ENCODE assay signal across 30 cellular contexts in genomic region chr18:78737006-78737915, GRCh38.
"Had no signal": no experiment of that assay in that cellular context is flagged by ENCODE, and none has a peak within 500 bp of the region (broad histone marks: within the 10 kb centered on the region; RNA-seq: fewer than 3 reads in every experiment).

No MANE protein-coding gene starts in this region.

- DNase-seq: activated CD4-positive, alpha-beta T cell treated with anti-CD3 and anti-CD28 coated beads for 4 hours; activated CD4-positive, alpha-beta T cell treated with anti-CD3 and anti-CD28 coated beads, Interleukin-2, amount 50 U/mL, for 48 hours; activated CD4-positive, CD25-positive, alpha-beta regulatory T cell; activated gamma-delta T cell; activated naive CD4-positive, alpha-beta T cell treated with anti-CD3 and anti-CD28 coated beads, Interleukin-2, amount 50 U/mL, for 16 hours; activated naive CD8-positive, alpha-beta T cell treated with anti-CD3 and anti-CD28 coated beads, Interleukin-2, amount 50 U/mL, for 24 hours; activated T-cell treated with anti-CD3 and anti-CD28 coated beads, Interleukin-2, amount 50 U/mL, for 72 hours; body of pancreas; central memory CD4-positive, alpha-beta T cell; effector memory CD8-positive, alpha-beta T cell; esophagus squamous epithelium; gastrocnemius medialis; hypothalamus; left colon; naive thymus-derived CD8-positive, alpha-beta T cell; ovary; stimulated activated CD4-positive, alpha-beta T cell treated with anti-CD3 and anti-CD28 coated beads, Interleukin-12 subunit alpha, Interleukin-12 subunit beta, amount 100 ng/mL, for 4 hours; stimulated activated CD4-positive, alpha-beta T cell treated with anti-CD3 and anti-CD28 coated beads, Interleukin-1b, Interleukin-23, amount 100 ng/mL, for 48 hours; stimulated activated naive CD8-positive, alpha-beta T cell treated with anti-CD3 and anti-CD28 coated beads, Interleukin-15, amount 100 ng/mL, for 72 hours; T-helper 1 cell had no signal

- H3K9me3 ChIP-seq: body of pancreas, esophagus squamous epithelium, gastrocnemius medialis, ovary, prostate gland, suprapubic skin, vagina had no signal

- H3K4me1 ChIP-seq: body of pancreas, esophagus squamous epithelium, gastrocnemius medialis, neural progenitor cell, prostate gland, suprapubic skin, tibial nerve, vagina had no signal

- H3K4me1 Mint-ChIP-seq: activated naive CD8-positive, alpha-beta T cell treated with anti-CD3 and anti-CD28 coated beads, Interleukin-2, amount 50 U/mL, for 24 hours; mesothelial cell of epicardium; stimulated activated naive CD8-positive, alpha-beta T cell treated with anti-CD3 and anti-CD28 coated beads, Interleukin-15, amount 100 ng/mL, for 72 hours had no signal

- H3K27me3 ChIP-seq: body of pancreas, gastrocnemius medialis, neural progenitor cell, ovary, tibial nerve, vagina had no signal

- H3K27ac ChIP-seq: body of pancreas, dorsolateral prefrontal cortex, esophagus squamous epithelium, gastrocnemius medialis, neural progenitor cell, ovary, prostate gland, suprapubic skin, tibial nerve, vagina had no signal

- H3K9ac ChIP-seq: neural progenitor cell had no signal

- H3K36me3 Mint-ChIP-seq: mesothelial cell of epicardium; naive thymus-derived CD8-positive, alpha-beta T cell; neural progenitor cell; stimulated activated effector memory CD8-positive, alpha-beta T cell treated with anti-CD3 and anti-CD28 coated beads, Interleukin-12 subunit alpha, Interleukin-12 subunit beta, amount 100 ng/mL, for 72 hours had no signal

- H3K4me3 Mint-ChIP-seq: activated naive CD8-positive, alpha-beta T cell treated with anti-CD3 and anti-CD28 coated beads, Interleukin-2, amount 50 U/mL, for 24 hours; activated T-cell treated with anti-CD3 and anti-CD28 coated beads, Interleukin-2, amount 50 U/mL, for 72 hours; effector memory CD8-positive, alpha-beta T cell; mesothelial cell of epicardium; naive thymus-derived CD8-positive, alpha-beta T cell; neural progenitor cell; stimulated activated effector memory CD8-positive, alpha-beta T cell treated with anti-CD3 and anti-CD28 coated beads, Interleukin-12 subunit alpha, Interleukin-12 subunit beta, amount 100 ng/mL, for 72 hours; stimulated activated naive CD8-positive, alpha-beta T cell treated with anti-CD3 and anti-CD28 coated beads, Interleukin-15, amount 100 ng/mL, for 72 hours had no signal

- H3K9me3 Mint-ChIP-seq: activated naive CD8-positive, alpha-beta T cell treated with anti-CD3 and anti-CD28 coated beads, Interleukin-2, amount 50 U/mL, for 24 hours; effector memory CD8-positive, alpha-beta T cell; mesothelial cell of epicardium; neural progenitor cell had no signal

- H3K27ac Mint-ChIP-seq: activated naive CD8-positive, alpha-beta T cell treated with anti-CD3 and anti-CD28 coated beads, Interleukin-2, amount 50 U/mL, for 24 hours; activated T-cell treated with anti-CD3 and anti-CD28 coated beads, Interleukin-2, amount 50 U/mL, for 72 hours; effector memory CD8-positive, alpha-beta T cell; mesothelial cell of epicardium; neural progenitor cell; stimulated activated effector memory CD8-positive, alpha-beta T cell treated with anti-CD3 and anti-CD28 coated beads, Interleukin-12 subunit alpha, Interleukin-12 subunit beta, amount 100 ng/mL, for 72 hours had no signal

- H3K36me3 ChIP-seq: esophagus squamous epithelium, gastrocnemius medialis, neural progenitor cell, ovary, prostate gland, suprapubic skin, tibial nerve, vagina had no signal

- ATAC-seq: activated naive CD8-positive, alpha-beta T cell treated with anti-CD3 and anti-CD28 coated beads, Interleukin-2, amount 50 U/mL, for 24 hours; activated T-cell treated with anti-CD3 and anti-CD28 coated beads, Interleukin-2, amount 50 U/mL, for 72 hours; body of pancreas; effector memory CD8-positive, alpha-beta T cell; gastrocnemius medialis; left colon; naive thymus-derived CD8-positive, alpha-beta T cell; stimulated activated effector memory CD8-positive, alpha-beta T cell treated with anti-CD3 and anti-CD28 coated beads, Interleukin-12 subunit alpha, Interleukin-12 subunit beta, amount 100 ng/mL, for 72 hours had no signal

- FAIRE-seq: islet of Langerhans had no signal

- H3K27me3 Mint-ChIP-seq: activated naive CD8-positive, alpha-beta T cell treated with anti-CD3 and anti-CD28 coated beads, Interleukin-2, amount 50 U/mL, for 24 hours had no signal

- H2AFZ ChIP-seq: neural progenitor cell had no signal

- H3K4me2 ChIP-seq: neural progenitor cell had no signal

- H3K4me3 ChIP-seq: body of pancreas, dorsolateral prefrontal cortex, esophagus squamous epithelium, gastrocnemius medialis, lung, neural progenitor cell, ovary, prostate gland, suprapubic skin, tibial nerve, vagina had no signal
